Comparison of ENCODE assay signal across 23 cellular contexts in genomic region chr13:22993148-22993547, GRCh38.
"Had no signal": no experiment of that assay in that cellular context is flagged by ENCODE, and none has a peak within 500 bp of the region (broad histone marks: within the 10 kb centered on the region; RNA-seq: fewer than 3 reads in every experiment).

No MANE protein-coding gene starts in this region.

- H3K27me3 ChIP-seq: body of pancreas, colonic mucosa, heart left ventricle, pancreas, sigmoid colon, tibial nerve had no signal

- ATAC-seq: activated CD8-positive, alpha-beta memory T cell treated with anti-CD3 and anti-CD28 coated beads, Interleukin-2, amount 10 ng/mL, durations not matched to agents 7 days and 5 days; activated CD8-positive, alpha-beta T cell treated with anti-CD3 and anti-CD28 coated beads, Interleukin-2, amount 10 ng/mL, durations not matched to agents 7 days and 5 days; body of pancreas; heart left ventricle; natural killer cell; pancreas; stimulated activated naive B cell treated with anti-CD40 and anti-IgM and Interleukin-4, amounts not matched to agents 10 μg/mL and 1 μg/mL and 100 μg/mL, for 72 hours had no signal

- H3K27ac Mint-ChIP-seq: activated B cell treated with CpG ODN at 0.5 μM for 24 hours; activated CD8-positive, alpha-beta memory T cell treated with anti-CD3 and anti-CD28 coated beads, Interleukin-2, amount 10 ng/mL, durations not matched to agents 7 days and 5 days; activated CD8-positive, alpha-beta T cell treated with anti-CD3 and anti-CD28 coated beads, Interleukin-2, amount 10 ng/mL, durations not matched to agents 7 days and 5 days; activated naive CD8-positive, alpha-beta T cell; natural killer cell; stimulated activated naive B cell treated with anti-CD40 and anti-IgM and Interleukin-4, amounts not matched to agents 10 μg/mL and 1 μg/mL and 100 μg/mL, for 72 hours; T-helper 2 cell treated with Interferon-gamma antibody and Interleukin-4, amounts not matched to agents 5 μg/mL and 100 μg/mL, for 36 hours had no signal

- H3K4me3 Mint-ChIP-seq: activated B cell treated with CpG ODN at 0.5 μM for 24 hours; activated CD8-positive, alpha-beta memory T cell treated with anti-CD3 and anti-CD28 coated beads, Interleukin-2, amount 10 ng/mL, durations not matched to agents 7 days and 5 days; activated CD8-positive, alpha-beta T cell treated with anti-CD3 and anti-CD28 coated beads, Interleukin-2, amount 10 ng/mL, durations not matched to agents 7 days and 5 days; activated naive CD8-positive, alpha-beta T cell; natural killer cell; stimulated activated naive B cell treated with anti-CD40 and anti-IgM and Interleukin-4, amounts not matched to agents 10 μg/mL and 1 μg/mL and 100 μg/mL, for 72 hours; T-helper 2 cell treated with Interferon-gamma antibody and Interleukin-4, amounts not matched to agents 5 μg/mL and 100 μg/mL, for 36 hours had no signal

- H3K36me3 Mint-ChIP-seq: activated CD8-positive, alpha-beta memory T cell treated with anti-CD3 and anti-CD28 coated beads, Interleukin-2, amount 10 ng/mL, durations not matched to agents 7 days and 5 days; activated naive CD8-positive, alpha-beta T cell; natural killer cell; stimulated activated naive B cell treated with anti-CD40 and anti-IgM and Interleukin-4, amounts not matched to agents 10 μg/mL and 1 μg/mL and 100 μg/mL, for 72 hours had no signal

- H3K4me1 ChIP-seq: body of pancreas, colonic mucosa, heart left ventricle, pancreas, prostate gland, sigmoid colon, tibial nerve had no signal

- H3K27me3 Mint-ChIP-seq: activated B cell treated with CpG ODN at 0.5 μM for 24 hours; stimulated activated naive B cell treated with anti-CD40 and anti-IgM and Interleukin-4, amounts not matched to agents 10 μg/mL and 1 μg/mL and 100 μg/mL, for 72 hours had no signal

- H3K27ac ChIP-seq: body of pancreas, colonic mucosa, heart left ventricle, pancreas, prostate gland, sigmoid colon, tibial nerve had no signal

- H3K9me3 ChIP-seq: body of pancreas, colonic mucosa, heart left ventricle, pancreas, prostate gland, sigmoid colon, tibial nerve had no signal

- DNase-seq: activated B cell treated with CpG ODN at 0.5 μM for 24 hours; activated CD8-positive, alpha-beta memory T cell treated with anti-CD3 and anti-CD28 coated beads, Interleukin-2, amount 10 ng/mL, durations not matched to agents 7 days and 5 days; activated CD8-positive, alpha-beta T cell treated with anti-CD3 and anti-CD28 coated beads, Interleukin-2, amount 10 ng/mL, durations not matched to agents 7 days and 5 days; activated effector memory CD4-positive, alpha-beta T cell treated with Interleukin-2 at 50 U/mL for 16 hours; activated naive CD4-positive, alpha-beta T cell treated with Interleukin-2 at 50 U/mL for 16 hours; anterior cingulate cortex; body of pancreas; colonic mucosa; effector memory CD4-positive, alpha-beta T cell; erythroblast; heart left ventricle; hypothalamus; natural killer cell; pancreas; sigmoid colon; stimulated activated CD4-positive, alpha-beta T cell treated with anti-CD3 and anti-CD28 coated beads, Interleukin-15, amount 100 ng/mL, for 24 hours; stimulated activated CD4-positive, alpha-beta T cell treated with anti-CD3 and anti-CD28 coated beads, Interleukin-2, amount 100 ng/mL, for 24 hours; stimulated activated naive B cell treated with anti-CD40 and anti-IgM and Interleukin-4, amounts not matched to agents 10 μg/mL and 1 μg/mL and 100 μg/mL, for 72 hours; T-helper 1 cell had no signal

- H3K4me3 ChIP-seq: body of pancreas, colonic mucosa, heart left ventricle, pancreas, prostate gland, sigmoid colon, tibial nerve had no signal

- H3K36me3 ChIP-seq: colonic mucosa, heart left ventricle, pancreas, prostate gland, sigmoid colon, tibial nerve had no signal

- H3K4me1 Mint-ChIP-seq: activated B cell treated with CpG ODN at 0.5 μM for 24 hours; activated CD8-positive, alpha-beta memory T cell treated with anti-CD3 and anti-CD28 coated beads, Interleukin-2, amount 10 ng/mL, durations not matched to agents 7 days and 5 days; natural killer cell; stimulated activated naive B cell treated with anti-CD40 and anti-IgM and Interleukin-4, amounts not matched to agents 10 μg/mL and 1 μg/mL and 100 μg/mL, for 72 hours had no signal

- FAIRE-seq: pancreas had no signal
